In genomic region chr10:74008212-74008731, GRCh38 we compare ENCODE assay signal across 9 cellular contexts. TPM values are rescaled to one million over a fixed set of nuclear protein-coding genes. Genes with fewer than 3 reads are reported as not detected.
DNase-seq lines count a peak whose midpoint lies in the region; ATAC-seq and FAIRE-seq lines count a peak whose summit lies in the region.
"Had no signal": no experiment of that assay in that cellular context is flagged by ENCODE, and none has a peak within 500 bp of the region (broad histone marks: within the 10 kb centered on the region; RNA-seq: fewer than 3 reads in every experiment).

No MANE protein-coding gene starts in this region.

- peaks cover 51% of the 10 kb centered on the region for H3K4me1 Mint-ChIP-seq in stimulated activated memory B cell treated with anti-CD40 and anti-IgM and Interleukin-4, amounts not matched to agents 10 μg/mL and 1 μg/mL and 100 μg/mL, for 72 hours

- H3K4me3 Mint-ChIP-seq in stimulated activated memory B cell treated with anti-CD40 and anti-IgM and Interleukin-4, amounts not matched to agents 10 μg/mL and 1 μg/mL and 100 μg/mL, for 72 hours = peak overlapping the region; percentile 31

- no peak overlapping the region for H3K27ac Mint-ChIP-seq in stimulated activated memory B cell treated with anti-CD40 and anti-IgM and Interleukin-4, amounts not matched to agents 10 μg/mL and 1 μg/mL and 100 μg/mL, for 72 hours

- no peak for FAIRE-seq in frontal cortex (lab: Jason Lieb, UNC)
- FAIRE-seq: A204.1 had no signal

- DNase-seq in NCI-H524 (lab: John Stamatoyannopoulos, UW) (peak; percentile 3 to 58), NCI-H524 treated with DMSO at 0.1 percent for 48 hours (lab: John Stamatoyannopoulos, UW) (no peak), astrocyte of the hippocampus (ENCODE audit: low read depth, low spot score) (peak; percentile 55), frontal cortex (ENCODE audit: low spot score in 2 of 2) (no peak), NAMALWA (ENCODE audit: low spot score) (no peak)
- no peak for DNase-seq in central memory CD4-positive, alpha-beta T cell

- ATAC-seq in HG03469 (IDR thresholded peaks at IDR 0.05; ENCODE audit: unreplicated experiment) = peak; percentile 64
- peak; percentile 74 for ATAC-seq in stimulated activated memory B cell treated with anti-CD40 and anti-IgM and Interleukin-4, amounts not matched to agents 10 μg/mL and 1 μg/mL and 100 μg/mL, for 72 hours

- no peaks in the 10 kb centered on the region for H3K36me3 Mint-ChIP-seq in stimulated activated memory B cell treated with anti-CD40 and anti-IgM and Interleukin-4, amounts not matched to agents 10 μg/mL and 1 μg/mL and 100 μg/mL, for 72 hours

- no peaks in the 10 kb centered on the region for H3K9me3 Mint-ChIP-seq in stimulated activated memory B cell treated with anti-CD40 and anti-IgM and Interleukin-4, amounts not matched to agents 10 μg/mL and 1 μg/mL and 100 μg/mL, for 72 hours

- H3K27me3 Mint-ChIP-seq in stimulated activated memory B cell treated with anti-CD40 and anti-IgM and Interleukin-4, amounts not matched to agents 10 μg/mL and 1 μg/mL and 100 μg/mL, for 72 hours = no peaks in the 10 kb centered on the region

RNA-seq across cellular contexts. Expression of gene VCL, which starts 10.4 kb away (rescaled TPM):
- 11.4 TPM for total RNA-seq in frontal cortex

Comparison
In these comparisons a context has a peak if more than half of its experiments do, and no peak if none do; other contexts are left out.
1. DNase-seq: peak in NCI-H524 (2 of 2) and astrocyte of the hippocampus (single experiment); none in NCI-H524 treated with DMSO at 0.1 percent for 48 hours (single experiment), frontal cortex (0 of 2), NAMALWA (single experiment) and central memory CD4-positive, alpha-beta T cell (single experiment).